In genomic region chr1:173302890-173303829, GRCh38 we compare ENCODE assay signal across 1 cellular context.
TF ChIP-seq lines count a peak whose summit lies in the region.

No MANE protein-coding gene starts in this region.

TF ChIP-seq in GM23338, 12 proteins besides CTCF, POLR2A, EP300 and RAD21:
- TF ChIP-seq ETS1 (IDR thresholded peaks at IDR 0.05): no peak
- no peak for TF ChIP-seq POLR2AphosphoS5 (IDR thresholded peaks at IDR 0.05; ENCODE audit: low read depth)
- no peak for TF ChIP-seq JUNB (IDR thresholded peaks at IDR 0.05; ENCODE audit: unreplicated experiment)
- TF ChIP-seq EZH2 (IDR thresholded peaks at IDR 0.05; ENCODE audit: low read depth, unreplicated experiment): no peak
- TF ChIP-seq CREB1 (CRISPR knock-in tag; IDR thresholded peaks at IDR 0.05; ENCODE audit: low read depth): no peak
- no peak for TF ChIP-seq EZH2phosphoT487 (IDR thresholded peaks at IDR 0.05; ENCODE audit: unreplicated experiment)
- no peak for TF ChIP-seq REST (IDR thresholded peaks at IDR 0.05; ENCODE audit: unreplicated experiment)
- no peak for TF ChIP-seq NANOG (IDR thresholded peaks at IDR 0.05; ENCODE audit: borderline replicate concordance)
- no peak for TF ChIP-seq ZNF462 (CRISPR knock-in tag; IDR thresholded peaks at IDR 0.05)
- no peak for TF ChIP-seq ZNF331 (CRISPR knock-in tag; IDR thresholded peaks at IDR 0.05; ENCODE audit: low read depth)
- TF ChIP-seq STAT1 (IDR thresholded peaks at IDR 0.05; ENCODE audit: unreplicated experiment): no peak
- no peak for TF ChIP-seq ZNF114 (CRISPR knock-in tag; IDR thresholded peaks at IDR 0.05)
